In the genomic region with DNA sequence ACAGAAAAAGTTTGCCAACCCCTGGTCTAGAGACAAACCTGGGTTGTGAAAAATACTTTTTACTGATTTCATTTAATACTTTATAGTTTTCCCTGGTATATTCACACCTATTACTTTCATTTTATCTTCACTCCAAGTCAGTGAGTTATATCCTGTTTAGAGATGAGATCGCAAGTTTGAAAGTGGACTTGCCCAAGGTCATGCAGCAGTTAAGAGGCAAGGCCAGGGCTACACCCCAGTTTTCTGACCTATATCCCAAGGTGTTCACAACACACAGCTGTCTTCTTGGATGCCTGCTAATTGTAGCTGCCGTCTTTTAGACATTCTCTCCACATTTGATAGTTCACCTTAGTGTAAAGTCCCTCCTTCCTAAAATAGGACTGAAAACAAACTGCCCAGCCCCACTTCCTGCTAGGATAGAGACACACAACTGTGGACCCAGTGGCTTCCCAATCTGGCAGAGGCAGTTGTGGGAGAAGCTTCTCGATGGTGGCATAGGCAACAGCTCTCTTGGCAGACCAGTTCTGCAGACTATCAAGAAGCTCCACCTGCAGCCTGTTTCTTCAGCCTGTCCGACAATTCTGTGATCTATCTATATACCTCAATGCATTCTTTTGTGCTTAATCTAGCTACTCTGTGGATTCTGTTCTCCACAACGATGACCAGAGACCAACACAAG, we compare ENCODE assay signal across 1 cellular context.
TF ChIP-seq lines count a peak whose summit lies in the region.

No MANE protein-coding gene starts in this region.

TF ChIP-seq in H1, 55 proteins besides CTCF, POLR2A, EP300 and RAD21:
- no peak for TF ChIP-seq SIX5 (IDR thresholded peaks at IDR 0.05; ENCODE audit: low read depth, low read length)
TF ChIP-seq in H1: peak in this region for 0.
